Comparison of ENCODE assay signal across 17 cellular contexts in genomic region chr9:132622144-132622543, GRCh38. TPM values are rescaled to one million over a fixed set of nuclear protein-coding genes. Genes with fewer than 3 reads are reported as not detected.
DNase-seq lines count a peak whose midpoint lies in the region; ATAC-seq, FAIRE-seq and TF ChIP-seq lines count a peak whose summit lies in the region.
"Had no signal": no experiment of that assay in that cellular context is flagged by ENCODE, and none has a peak within 500 bp of the region (broad histone marks: within the 10 kb centered on the region; RNA-seq: fewer than 3 reads in every experiment).

No MANE protein-coding gene starts in this region.

- H3K36me3 Mint-ChIP-seq in astrocyte (ENCODE audit: low read depth, unreplicated experiment), result peaks cover 29% of the 10 kb centered on the region

- H3K36me3 ChIP-seq in astrocyte (ENCODE audit: insufficient read depth, low read length) (peaks cover 23% of the 10 kb centered on the region), Peyer's patch (peaks cover 0 to 16% (median 0%) of the 10 kb centered on the region in 3 donors), right lobe of liver (peaks cover 0 to 29% (median 3%) of the 10 kb centered on the region in 4 donors)
- H3K36me3 ChIP-seq: neutrophil had no signal

- H3K27ac ChIP-seq in astrocyte (ENCODE audit: low read depth, low read length) (no peak overlapping the region), Peyer's patch (no peak overlapping the region), right lobe of liver (no peak overlapping the region), substantia nigra (ENCODE audit: low read depth, low read length, poor library complexity, severe bottlenecking) (no peak overlapping the region)
- H3K27ac ChIP-seq: epithelial cell of prostate, neutrophil, sigmoid colon had no signal

- no peak for TF ChIP-seq CTCF in HFF-Myc (IDR thresholded peaks at IDR 0.05; ENCODE audit: low read depth, low read length, missing control alignments)
- TF ChIP-seq CTCF in astrocyte (IDR thresholded peaks at IDR 0.05; ENCODE audit: insufficient read depth, low read depth, low read length), result no peak
- no peak for TF ChIP-seq CTCF in Peyer's patch (IDR thresholded peaks at IDR 0.05)
- TF ChIP-seq CTCF in right lobe of liver (IDR thresholded peaks at IDR 0.05), result no peak

- H3K9me3 Mint-ChIP-seq in astrocyte (ENCODE audit: unreplicated experiment), result no peaks in the 10 kb centered on the region
- H3K9me3 Mint-ChIP-seq: activated naive CD4-positive, alpha-beta T cell treated with anti-CD3 and anti-CD28 coated beads, Interleukin-2, amount 10 ng/mL, durations not matched to agents 7 days and 5 days; memory B cell had no signal

- DNase-seq in A172 (ENCODE audit: low spot score) (peak; percentile 41), HFF-Myc (ENCODE audit: extremely low read depth, low read depth) (peak; percentile 10), astrocyte (ENCODE audit: low read depth) (peak; percentile 33), iris pigment epithelial cell (ENCODE audit: low read depth) (peak; percentile 63), Peyer's patch (no peak), OCI-M1 (lab: John Stamatoyannopoulos, UW) (no peak), right lobe of liver (no peak), substantia nigra (lab: John Stamatoyannopoulos, UW) (no peak)
- DNase-seq: activated naive CD4-positive, alpha-beta T cell treated with anti-CD3 and anti-CD28 coated beads, Interleukin-2, amount 10 ng/mL, durations not matched to agents 7 days and 5 days; Calu3; cerebellar nuclear complex; NCI-H446; sigmoid colon; stimulated activated naive CD8-positive, alpha-beta T cell treated with anti-CD3 and anti-CD28 coated beads, Interleukin-15, Interleukin-2, amounts not matched to agents 100 U/mL and 50 U/mL, for 24 hours had no signal

- WGBS in right lobe of liver (ENCODE audit: insufficient coverage, low coverage, low lambda C conversion rate, missing lambda C conversion rate), result 80% methylated on average over 1 of the region's 6 CpGs

- H2AFZ ChIP-seq in astrocyte (ENCODE audit: low read depth, low read length), result no peak overlapping the region

- no peak for FAIRE-seq in astrocyte (lab: Jason Lieb, UNC)

- intact Hi-C loops in right lobe of liver (cut with DNase I), result no loop called here

- H3K27me3 Mint-ChIP-seq in astrocyte (ENCODE audit: low read depth, unreplicated experiment), result no peaks in the 10 kb centered on the region
- H3K27me3 Mint-ChIP-seq: activated naive CD4-positive, alpha-beta T cell treated with anti-CD3 and anti-CD28 coated beads, Interleukin-2, amount 10 ng/mL, durations not matched to agents 7 days and 5 days; memory B cell had no signal

- no peak overlapping the region for H3K4me2 ChIP-seq in astrocyte (ENCODE audit: low read length)

- H3K9ac ChIP-seq in astrocyte (ENCODE audit: low read length), result no peak overlapping the region

- H3K4me1 ChIP-seq in astrocyte (ENCODE audit: insufficient read depth, low read length), result no peaks in the 10 kb centered on the region
- H3K4me1 ChIP-seq in Peyer's patch, result no peaks in the 10 kb centered on the region
- H3K4me1 ChIP-seq in right lobe of liver, result no peaks in the 10 kb centered on the region
- H3K4me1 ChIP-seq: sigmoid colon had no signal

- no peak overlapping the region for H3K27ac Mint-ChIP-seq in astrocyte (ENCODE audit: unreplicated experiment)
- H3K27ac Mint-ChIP-seq: activated naive CD4-positive, alpha-beta T cell treated with anti-CD3 and anti-CD28 coated beads, Interleukin-2, amount 10 ng/mL, durations not matched to agents 7 days and 5 days; memory B cell had no signal

- H3K4me1 Mint-ChIP-seq in astrocyte (ENCODE audit: low read depth, unreplicated experiment), result peaks cover 8% of the 10 kb centered on the region
- H3K4me1 Mint-ChIP-seq: activated naive CD4-positive, alpha-beta T cell treated with anti-CD3 and anti-CD28 coated beads, Interleukin-2, amount 10 ng/mL, durations not matched to agents 7 days and 5 days; memory B cell had no signal

- H3K4me3 ChIP-seq in HFF-Myc (replicated peaks; ENCODE audit: low read depth, low read length) (no peak overlapping the region), astrocyte (ENCODE audit: insufficient read depth, low read depth, low read length) (no peak overlapping the region), Peyer's patch (no peak overlapping the region), right lobe of liver (no peak overlapping the region)
- H3K4me3 ChIP-seq: sigmoid colon had no signal

- no peaks in the 10 kb centered on the region for H3K27me3 ChIP-seq in astrocyte (ENCODE audit: insufficient read depth, low read length)
- no peaks in the 10 kb centered on the region for H3K27me3 ChIP-seq in Peyer's patch
- no peaks in the 10 kb centered on the region for H3K27me3 ChIP-seq in right lobe of liver
- H3K27me3 ChIP-seq: neutrophil, sigmoid colon had no signal

- no peak for TF ChIP-seq POLR2A in Peyer's patch (IDR thresholded peaks at IDR 0.05)
- no peak for TF ChIP-seq POLR2A in right lobe of liver (IDR thresholded peaks at IDR 0.05)

- no peaks in the 10 kb centered on the region for H3K79me2 ChIP-seq in astrocyte (ENCODE audit: insufficient read depth, low read length)

- no peak overlapping the region for H3K4me3 Mint-ChIP-seq in astrocyte (ENCODE audit: unreplicated experiment)
- H3K4me3 Mint-ChIP-seq: activated naive CD4-positive, alpha-beta T cell treated with anti-CD3 and anti-CD28 coated beads, Interleukin-2, amount 10 ng/mL, durations not matched to agents 7 days and 5 days; memory B cell had no signal

- H4K20me1 ChIP-seq in astrocyte (ENCODE audit: insufficient read depth, low read length), result peaks cover 9% of the 10 kb centered on the region

- no peak for ATAC-seq in right lobe of liver
- ATAC-seq: stimulated activated naive CD8-positive, alpha-beta T cell treated with anti-CD3 and anti-CD28 coated beads, Interleukin-15, Interleukin-2, amounts not matched to agents 100 U/mL and 50 U/mL, for 24 hours had no signal

- no peaks in the 10 kb centered on the region for H3K9me3 ChIP-seq in astrocyte (ENCODE audit: insufficient read depth, low read depth, low read length)
- no peaks in the 10 kb centered on the region for H3K9me3 ChIP-seq in Peyer's patch
- no peaks in the 10 kb centered on the region for H3K9me3 ChIP-seq in right lobe of liver
- H3K9me3 ChIP-seq: neutrophil, sigmoid colon had no signal

RNA-seq across cellular contexts. Expression of gene BARHL1, which starts 39.7 kb away (rescaled TPM):
- not detected in 2 replicates for total RNA-seq in A172 (2014; rRNA removed; shearing (Covaris generic))
- total RNA-seq in astrocyte (not detected in 2 replicates), Peyer's patch (not detected), right lobe of liver (not detected)
- total RNA-seq: Calu3, sigmoid colon had no signal

RNA-seq across cellular contexts. Expression of gene DDX31, which starts 47.6 kb away (rescaled TPM):
- 9.3 and 11.3 TPM in 2 replicates for total RNA-seq in A172 (2014; rRNA removed; shearing (Covaris generic))
- total RNA-seq in astrocyte (20.2 and 20.5 TPM in 2 replicates), Peyer's patch (10 to 100 TPM in 1 of 4 donors, 1 to 10 TPM in 3; 4.9 to 14.0 (median 9.0) TPM), right lobe of liver (1 to 10 TPM; 7.1 to 8.7 (median 8.0) TPM)

RNA-seq across cellular contexts. Expression of gene GTF3C4, which starts 48.1 kb away (rescaled TPM):
- 29.5 and 30.8 TPM in 2 replicates for total RNA-seq in A172 (2014; rRNA removed; shearing (Covaris generic))
- total RNA-seq in astrocyte (27.3 and 27.9 TPM in 2 replicates), Peyer's patch (1 to 10 TPM; 5.6 to 8.3 (median 7.4) TPM), right lobe of liver (1 to 10 TPM; 4.6 to 6.1 (median 5.5) TPM)

Comparison
In these comparisons a context has a peak if more than half of its experiments do, and no peak if none do; other contexts are left out.
1. DNase-seq: peak in A172 (single experiment), HFF-Myc (single experiment), astrocyte (single experiment) and iris pigment epithelial cell (single experiment); none in Peyer's patch (0 of 3), OCI-M1 (single experiment), right lobe of liver (0 of 3) and substantia nigra (0 of 49).